Comparison of ENCODE assay signal across 1 cellular context in genomic region chr10:16909271-16909767, GRCh38.
TF ChIP-seq lines count a peak whose summit lies in the region.

No MANE protein-coding gene starts in this region.

TF ChIP-seq in K562, 482 proteins besides CTCF, POLR2A, EP300 and RAD21 (continued from another document):
- TF ChIP-seq TRIM25 (IDR thresholded peaks at IDR 0.05; ENCODE audit: borderline replicate concordance) = no peak
- TF ChIP-seq RFX5 (IDR thresholded peaks at IDR 0.05; ENCODE audit: low read depth, low read length) = no peak
- TF ChIP-seq ZNF507 (tag; conservative IDR thresholded peaks at IDR 0.05) = no peak
- TF ChIP-seq ATF7 (IDR thresholded peaks at IDR 0.05) = no peak
- no peak for TF ChIP-seq RFX1 (IDR thresholded peaks at IDR 0.05)
- no peak for TF ChIP-seq RCOR1 (IDR thresholded peaks at IDR 0.05; ENCODE audit: borderline replicate concordance in 1 of 2, low read depth in 2 of 2, low read length in 2 of 2)
- TF ChIP-seq SNIP1 (IDR thresholded peaks at IDR 0.05; ENCODE audit: low read depth) = no peak
- no peak for TF ChIP-seq CEBPG (CRISPR knock-in tag; IDR thresholded peaks at IDR 0.05)
- peak; percentile 50 to 58; a peak in 3 of 4 replicates for TF ChIP-seq CEBPG (tag; conservative IDR thresholded peaks at IDR 0.05 in 1 of 2, IDR thresholded peaks at IDR 0.05 in 1 of 2)
- no peak for TF ChIP-seq U2AF1 (optimal IDR thresholded peaks at IDR 0.05; ENCODE audit: low read depth, low read length)
TF ChIP-seq in K562: peak in this region for 4.
